Comparison of ENCODE assay signal across 8 cellular contexts in genomic region chr2:17538844-17539554, GRCh38. TPM values are rescaled to one million over a fixed set of nuclear protein-coding genes. Genes with fewer than 3 reads are reported as not detected.
DNase-seq lines count a peak whose midpoint lies in the region; ATAC-seq and TF ChIP-seq lines count a peak whose summit lies in the region.

No MANE protein-coding gene starts in this region.

- DNase-seq in NCI-H1694 treated with DMSO at 0.1 percent for 48 hours (lab: John Stamatoyannopoulos, UW) (peak; percentile 32), NCI-H1694 (lab: John Stamatoyannopoulos, UW) (no peak), SK-N-MC (ENCODE audit: low read depth, low spot score) (no peak), osteoblast (ENCODE audit: insufficient read length, low spot score, missing footprints) (peak; percentile 79), cerebellar nuclear complex (lab: John Stamatoyannopoulos, UW) (no peak), UCSD-AML1 (lab: John Stamatoyannopoulos, UW; ENCODE audit: unreplicated experiment) (no peak)

- peak overlapping the region; percentile 76 for H2AFZ ChIP-seq in osteoblast (ENCODE audit: low read length)

- no peak for TF ChIP-seq EP300 in gastroesophageal sphincter (IDR thresholded peaks at IDR 0.05)

- H3K27ac ChIP-seq in SK-N-MC = peak overlapping the region; percentile 96
- peak overlapping the region; percentile 79 to 87 (median 84) for H3K27ac ChIP-seq in gastroesophageal sphincter
- H3K27ac ChIP-seq in osteoblast (ENCODE audit: low read depth, low read length) = no peak overlapping the region

- H4K20me1 ChIP-seq in osteoblast (ENCODE audit: insufficient read depth, low read length) = no peaks in the 10 kb centered on the region

- H3K4me3 ChIP-seq in SK-N-MC (peak overlapping the region; percentile 95), gastroesophageal sphincter (peak overlapping the region; percentile 61 to 73), osteoblast (ENCODE audit: insufficient read depth, low read length) (peak overlapping the region; percentile 69)

- H3K9me3 ChIP-seq in SK-N-MC (ENCODE audit: low read depth, low read length) = no peaks in the 10 kb centered on the region
- H3K9me3 ChIP-seq in gastroesophageal sphincter = no peaks in the 10 kb centered on the region
- no peaks in the 10 kb centered on the region for H3K9me3 ChIP-seq in osteoblast (ENCODE audit: low read depth, low read length)

- TF ChIP-seq POLR2A in gastroesophageal sphincter (IDR thresholded peaks at IDR 0.05) = no peak

- peak overlapping the region; percentile 88 for H3K4me2 ChIP-seq in osteoblast (ENCODE audit: insufficient read depth, low read length)

- TF ChIP-seq CTCF in gastroesophageal sphincter (IDR thresholded peaks at IDR 0.05) (no peak), osteoblast (IDR thresholded peaks at IDR 0.05; ENCODE audit: extremely low read depth, low read depth, low read length) (no peak)

- H3K9ac ChIP-seq in SK-N-MC (ENCODE audit: insufficient read length) = peak overlapping the region; percentile 94

- ATAC-seq in HG03432 (IDR thresholded peaks at IDR 0.05; ENCODE audit: unreplicated experiment) (peak; percentile 74), gastroesophageal sphincter (peak; percentile 90)

- H3K27me3 ChIP-seq in gastroesophageal sphincter (peaks cover 15% of the 10 kb centered on the region), osteoblast (ENCODE audit: insufficient read depth, low read length) (peaks cover 55% of the 10 kb centered on the region)

- WGBS in gastroesophageal sphincter (ENCODE audit: low coverage in 1 of 2), 2 donors = 0 to 5% methylated on average over 4 to 6 of the region's 52 CpGs

- H3K36me3 ChIP-seq in SK-N-MC (ENCODE audit: insufficient read depth, low read length) (no peaks in the 10 kb centered on the region), gastroesophageal sphincter (no peaks in the 10 kb centered on the region), osteoblast (ENCODE audit: insufficient read depth, low read length) (no peaks in the 10 kb centered on the region)

- H3K79me2 ChIP-seq in osteoblast (ENCODE audit: insufficient read depth, low read length) = no peaks in the 10 kb centered on the region

- H3K4me1 ChIP-seq in gastroesophageal sphincter = peaks cover 0 to 41% (median 0%) of the 10 kb centered on the region in 3 donors
- H3K4me1 ChIP-seq in osteoblast (ENCODE audit: insufficient read depth, low read length) = no peaks in the 10 kb centered on the region

RNA-seq across cellular contexts. Expression of gene VSNL1, which starts 1.5 kb away (rescaled TPM):
- 1 to 10 TPM in 1 of 4 donors, under 1 TPM in 3; 0.40 to 5.2 (median 0.76) TPM for total RNA-seq in gastroesophageal sphincter
- 0.29 and 0.36 TPM in 2 replicates for total RNA-seq in osteoblast

RNA-seq across cellular contexts. Expression of gene RAD51AP2, which starts 20.8 kb away (rescaled TPM):
- total RNA-seq in gastroesophageal sphincter (under 1 TPM in 1 of 4 donors, not detected in 3; 0.13 TPM), osteoblast (not detected in 2 replicates)

Comparison
In these comparisons a context has a peak if more than half of its experiments do, and no peak if none do; other contexts are left out.
1. DNase-seq: peak in NCI-H1694 treated with DMSO at 0.1 percent for 48 hours (single experiment) and osteoblast (single experiment); none in NCI-H1694 (single experiment), SK-N-MC (single experiment), cerebellar nuclear complex (0 of 2) and UCSD-AML1 (single experiment).
2. Peak in every context shown above with its lines, with median percentiles within 50 percentile points of each other: H3K4me3 ChIP-seq.